24 cellular contexts compared by ENCODE assay signal in genomic region chrX:139388234-139388633, GRCh38.
"Had no signal": no experiment of that assay in that cellular context is flagged by ENCODE, and none has a peak within 500 bp of the region (broad histone marks: within the 10 kb centered on the region; RNA-seq: fewer than 3 reads in every experiment).

No MANE protein-coding gene starts in this region.

- H3K4me3 Mint-ChIP-seq: activated naive CD8-positive, alpha-beta T cell treated with anti-CD3 and anti-CD28 coated beads for 36 hours; activated T-cell treated with anti-CD3 and anti-CD28 coated beads, Interleukin-2, amount 50 U/mL, for 4 hours; natural killer cell; stimulated activated effector memory CD8-positive, alpha-beta T cell treated with anti-CD3 and anti-CD28 coated beads, Interleukin-12 subunit alpha, Interleukin-12 subunit beta, amount 100 ng/mL, for 72 hours; T-helper 1 cell treated with Interleukin-12 subunit alpha and Interleukin-12 subunit beta and Interleukin-4 antibody, amounts not matched to agents 30 μg/mL and 1 μg/mL, for 36 hours had no signal

- H3K27ac Mint-ChIP-seq: activated naive CD8-positive, alpha-beta T cell treated with anti-CD3 and anti-CD28 coated beads for 36 hours; natural killer cell; progenitor cell of endocrine pancreas; stimulated activated effector memory CD8-positive, alpha-beta T cell treated with anti-CD3 and anti-CD28 coated beads, Interleukin-12 subunit alpha, Interleukin-12 subunit beta, amount 100 ng/mL, for 72 hours; T-helper 1 cell treated with Interleukin-12 subunit alpha and Interleukin-12 subunit beta and Interleukin-4 antibody, amounts not matched to agents 30 μg/mL and 1 μg/mL, for 36 hours had no signal

- H3K36me3 Mint-ChIP-seq: activated naive CD8-positive, alpha-beta T cell treated with anti-CD3 and anti-CD28 coated beads for 36 hours; natural killer cell; stimulated activated effector memory CD8-positive, alpha-beta T cell treated with anti-CD3 and anti-CD28 coated beads, Interleukin-12 subunit alpha, Interleukin-12 subunit beta, amount 100 ng/mL, for 72 hours had no signal

- H3K27me3 ChIP-seq: esophagus squamous epithelium, stomach, testis, upper lobe of left lung had no signal

- H3K36me3 ChIP-seq: esophagus squamous epithelium, heart right ventricle, stomach, upper lobe of left lung had no signal

- H3K9me3 ChIP-seq: esophagus squamous epithelium, heart right ventricle, stomach, testis, upper lobe of left lung had no signal

- H3K27ac ChIP-seq: coronary artery, esophagus squamous epithelium, heart right ventricle, skin epidermis, stomach, testis, upper lobe of left lung had no signal

- FAIRE-seq: kidney had no signal

- ATAC-seq: activated T-cell treated with anti-CD3 and anti-CD28 coated beads, Interleukin-2, amount 50 U/mL, for 4 hours; heart right ventricle; left lobe of liver; natural killer cell; stimulated activated effector memory CD8-positive, alpha-beta T cell treated with anti-CD3 and anti-CD28 coated beads, Interleukin-12 subunit alpha, Interleukin-12 subunit beta, amount 100 ng/mL, for 72 hours had no signal

- H3K4me1 Mint-ChIP-seq: activated naive CD8-positive, alpha-beta T cell treated with anti-CD3 and anti-CD28 coated beads for 36 hours; natural killer cell; stimulated activated effector memory CD8-positive, alpha-beta T cell treated with anti-CD3 and anti-CD28 coated beads, Interleukin-12 subunit alpha, Interleukin-12 subunit beta, amount 100 ng/mL, for 72 hours had no signal

- DNase-seq: activated CD4-positive, alpha-beta T cell treated with anti-CD3 and anti-CD28 coated beads for 4 hours; activated CD4-positive, alpha-beta T cell treated with anti-CD3 and anti-CD28 coated beads, Interleukin-2, amount 50 U/mL, for 48 hours; activated CD4-positive, CD25-positive, alpha-beta regulatory T cell; activated CD8-positive, alpha-beta memory T cell treated with anti-CD3 and anti-CD28 coated beads, Interleukin-2, amount 50 U/mL, for 48 hours; activated naive CD4-positive, alpha-beta T cell treated with Interleukin-2 at 50 U/mL for 16 hours; activated naive CD8-positive, alpha-beta T cell treated with anti-CD3 and anti-CD28 coated beads for 36 hours; activated T-cell treated with anti-CD3 and anti-CD28 coated beads, Interleukin-2, amount 50 U/mL, for 4 hours; cerebellar nuclear complex; esophagus squamous epithelium; heart right ventricle; kidney; natural killer cell; stimulated activated CD4-positive, alpha-beta T cell treated with anti-CD3 and anti-CD28 coated beads, Interleukin-2, amount 100 ng/mL, for 24 hours; stomach; T1000; testis; upper lobe of left lung had no signal

- H3K4me1 ChIP-seq: esophagus squamous epithelium, heart right ventricle, stomach, testis, upper lobe of left lung had no signal

- H3K27me3 Mint-ChIP-seq: activated naive CD8-positive, alpha-beta T cell treated with anti-CD3 and anti-CD28 coated beads for 36 hours; progenitor cell of endocrine pancreas had no signal

- H3K9me3 Mint-ChIP-seq: activated naive CD8-positive, alpha-beta T cell treated with anti-CD3 and anti-CD28 coated beads for 36 hours; activated T-cell treated with anti-CD3 and anti-CD28 coated beads, Interleukin-2, amount 50 U/mL, for 4 hours; natural killer cell; stimulated activated effector memory CD8-positive, alpha-beta T cell treated with anti-CD3 and anti-CD28 coated beads, Interleukin-12 subunit alpha, Interleukin-12 subunit beta, amount 100 ng/mL, for 72 hours; T-helper 1 cell treated with Interleukin-12 subunit alpha and Interleukin-12 subunit beta and Interleukin-4 antibody, amounts not matched to agents 30 μg/mL and 1 μg/mL, for 36 hours had no signal

- H3K4me3 ChIP-seq: coronary artery, esophagus squamous epithelium, heart right ventricle, lung, skin epidermis, stomach, testis, upper lobe of left lung had no signal
